Comparison of ENCODE assay signal across 25 cellular contexts in the genomic region with DNA sequence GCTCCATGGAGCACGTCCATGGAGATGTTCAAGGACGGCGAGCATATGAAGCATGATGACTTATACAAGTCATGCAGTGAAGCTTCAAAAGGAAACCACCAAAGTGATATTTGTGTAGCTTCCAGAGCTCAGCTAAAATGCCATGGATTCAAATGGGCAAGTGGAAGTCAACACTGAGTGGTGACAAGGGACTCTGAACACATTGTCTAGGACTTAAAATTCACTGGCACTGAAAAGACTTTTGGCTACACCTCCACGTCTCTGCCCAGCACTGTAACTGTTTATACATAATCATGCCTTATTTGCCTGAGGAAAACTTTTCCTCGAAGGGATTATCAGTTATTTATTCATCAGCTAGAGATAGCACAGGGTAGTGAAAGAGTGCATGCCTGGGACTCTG. TPM values are rescaled to one million over a fixed set of nuclear protein-coding genes. Genes with fewer than 3 reads are reported as not detected.
"Had no signal": no experiment of that assay in that cellular context is flagged by ENCODE, and none has a peak within 500 bp of the region (broad histone marks: within the 10 kb centered on the region; RNA-seq: fewer than 3 reads in every experiment).

No MANE protein-coding gene starts in this region.

- DNase-seq: effector memory CD4-positive, alpha-beta T cell; kidney; left colon; mammary epithelial cell; naive thymus-derived CD4-positive, alpha-beta T cell; nephron progenitor cell; sigmoid colon; small intestine; stimulated activated CD4-positive, alpha-beta T cell treated with anti-CD3 and anti-CD28 coated beads, Interleukin-12 subunit alpha, Interleukin-12 subunit beta, amount 100 ng/mL, for 4 hours; stimulated activated CD4-positive, alpha-beta T cell treated with anti-CD3 and anti-CD28 coated beads, Interleukin-4, amount 100 ng/mL, for 1 hour; stimulated activated CD8-positive, alpha-beta memory T cell treated with anti-CD3 and anti-CD28 coated beads, Interleukin-4, amount 100 ng/mL, for 48 hours; stimulated activated naive CD8-positive, alpha-beta T cell treated with anti-CD3 and anti-CD28 coated beads, Interleukin-15, Interleukin-2, amounts not matched to agents 100 U/mL and 50 U/mL, for 24 hours; transverse colon had no signal

- FAIRE-seq: endometrium, kidney, small intestine had no signal

- H3K27ac ChIP-seq: hepatocyte, thoracic aorta had no signal

- H3K4me3 ChIP-seq: hepatocyte, sigmoid colon, thoracic aorta, transverse colon had no signal

- ATAC-seq: esophagus mucosa; left colon; naive thymus-derived CD4-positive, alpha-beta T cell; stimulated activated effector memory CD8-positive, alpha-beta T cell treated with anti-CD3 and anti-CD28 coated beads, Interleukin-12 subunit alpha, Interleukin-12 subunit beta, amount 100 ng/mL, for 72 hours; stimulated activated naive CD8-positive, alpha-beta T cell treated with anti-CD3 and anti-CD28 coated beads, Interleukin-15, Interleukin-2, amounts not matched to agents 100 U/mL and 50 U/mL, for 24 hours had no signal

- H3K27me3 ChIP-seq: hepatocyte, sigmoid colon, transverse colon had no signal

- H3K9me3 ChIP-seq: sigmoid colon, thoracic aorta, transverse colon had no signal

- H3K36me3 ChIP-seq: sigmoid colon, thoracic aorta, transverse colon had no signal

RNA-seq across cellular contexts. Expression of a gene that starts 15.2 kb away (rescaled TPM):
- total RNA-seq: fibroblast of villous mesenchyme; hepatocyte; left colon; lower leg skin; mammary epithelial cell; mesenteric fat pad; mononuclear cell; naive thymus-derived CD4-positive, alpha-beta T cell; omental fat pad; pulmonary artery endothelial cell; sigmoid colon; thoracic aorta; transverse colon; ureter had no signal
- polyA plus RNA-seq: hepatocyte; mammary epithelial cell; naive thymus-derived CD4-positive, alpha-beta T cell; sigmoid colon; small intestine had no signal

RNA-seq across cellular contexts. Expression of a gene that starts 39.1 kb away (rescaled TPM):
- total RNA-seq: esophagus mucosa; fibroblast of villous mesenchyme; hepatocyte; kidney; left colon; lower leg skin; mammary epithelial cell; mononuclear cell; naive thymus-derived CD4-positive, alpha-beta T cell; pulmonary artery endothelial cell; thoracic aorta; transverse colon had no signal
- polyA plus RNA-seq: mammary epithelial cell; naive thymus-derived CD4-positive, alpha-beta T cell had no signal
